In the genomic region with DNA sequence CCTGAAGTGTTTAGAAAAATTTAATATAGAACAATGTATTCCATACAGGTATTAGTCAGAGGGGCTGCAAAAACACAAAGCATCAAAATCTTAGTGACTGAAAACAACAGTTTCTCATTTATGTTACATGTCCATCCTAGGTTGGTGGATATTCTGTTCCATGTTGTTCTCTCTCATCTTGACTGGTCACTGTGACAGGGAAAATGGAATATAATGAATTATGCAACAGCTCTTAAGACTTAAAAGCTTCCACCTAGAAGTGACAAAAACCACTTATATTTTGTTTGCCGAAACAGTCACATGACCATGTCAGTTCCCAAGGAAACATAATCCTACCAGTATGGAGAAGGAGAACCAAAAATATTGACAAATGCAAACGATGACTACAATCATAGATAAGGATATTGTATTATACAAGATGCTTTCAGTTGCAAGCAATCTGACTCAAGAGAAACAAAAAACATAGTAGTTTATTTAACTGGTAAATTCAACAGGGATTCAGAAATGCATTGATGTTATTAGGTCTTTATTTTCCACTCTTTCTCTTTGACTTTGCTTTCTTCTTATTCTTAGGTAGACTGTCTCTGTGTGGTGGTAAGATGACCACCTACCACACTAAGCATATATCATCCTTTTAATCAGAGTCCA, we compare ENCODE assay signal across 22 cellular contexts.
DNase-seq lines count a peak whose midpoint lies in the region; TF ChIP-seq lines count a peak whose summit lies in the region.
"Had no signal": no experiment of that assay in that cellular context is flagged by ENCODE, and none has a peak within 500 bp of the region (broad histone marks: within the 10 kb centered on the region; RNA-seq: fewer than 3 reads in every experiment).

No MANE protein-coding gene starts in this region.

- no peak overlapping the region for H3K4me3 ChIP-seq in colonic mucosa
- H3K4me3 ChIP-seq in neural cell (ENCODE audit: low read length): peak overlapping the region; percentile 11
- no peak overlapping the region for H3K4me3 ChIP-seq in spleen
- H3K4me3 ChIP-seq: BLaER1, heart right ventricle had no signal

- WGBS in spleen, 5 donors: 65 to 93% (median 69%) methylated on average over 2 of the region's 2 CpGs

- no peaks in the 10 kb centered on the region for H3K36me3 ChIP-seq in colonic mucosa
- H3K36me3 ChIP-seq in neural cell (ENCODE audit: insufficient read depth, low read length): no peaks in the 10 kb centered on the region
- no peaks in the 10 kb centered on the region for H3K36me3 ChIP-seq in spleen

- no peak for TF ChIP-seq POLR2A in spleen (IDR thresholded peaks at IDR 0.05)

- H3K27ac ChIP-seq in colonic mucosa (peak overlapping the region; percentile 81), neural cell (ENCODE audit: low read length) (peak overlapping the region; percentile 63), spleen (no peak overlapping the region)
- H3K27ac ChIP-seq: BLaER1, heart right ventricle had no signal

- H3K4me1 ChIP-seq in colonic mucosa: peaks cover 4% of the 10 kb centered on the region
- H3K4me1 ChIP-seq in spleen: no peaks in the 10 kb centered on the region
- H3K4me1 ChIP-seq: heart right ventricle had no signal

- CTCF ChIA-PET in HEK293T (lab: Yijun Ruan, JAX): interaction anchor here (1.3 kb wide), 1 partner anchor 18 kb away, joined by 7 read pairs; no protein-coding TSS in a partner anchor

- no peaks in the 10 kb centered on the region for H3F3A ChIP-seq in neural cell (ENCODE audit: insufficient read depth, low read length, poor library complexity, severe bottlenecking)

- no peaks in the 10 kb centered on the region for H3K9me3 ChIP-seq in colonic mucosa
- H3K9me3 ChIP-seq in neural cell (ENCODE audit: low read length): no peaks in the 10 kb centered on the region
- H3K9me3 ChIP-seq in spleen: no peaks in the 10 kb centered on the region
- H3K9me3 ChIP-seq: BLaER1, heart right ventricle, SK-N-SH had no signal

- DNase-seq in NCI-H1092 treated with DMSO at 0.1 percent for 48 hours (lab: John Stamatoyannopoulos, UW) (peak; percentile 22), NCI-H1092 (lab: John Stamatoyannopoulos, UW) (no peak), NCI-H187 treated with DMSO at 0.1 percent for 48 hours (lab: John Stamatoyannopoulos, UW) (peak; percentile 18), colonic mucosa (no peak), HEK293T (ENCODE audit: extremely low spot score) (no peak), spleen (no peak), GM19238 (ENCODE audit: insufficient read length, low spot score) (no peak)
- DNase-seq: 8988T; activated CD4-positive, CD25-positive, alpha-beta regulatory T cell treated with anti-CD3 and anti-CD28 coated beads, Interleukin-2, amount 50 U/mL, for 72 hours; activated T-cell treated with anti-CD3 and anti-CD28 coated beads, Interleukin-2, amount 50 U/mL, for 72 hours; heart right ventricle; mammary epithelial cell; natural killer cell; NCI-H2107; NK-92 treated with Interleukin-12 subunit alpha and Interleukin-12 subunit beta, amount 100 ng/mL, for 24 hours; posterior cingulate gyrus; RPMI8226; SK-N-SH; stimulated activated CD4-positive, alpha-beta T cell treated with anti-CD3 and anti-CD28 coated beads, Interleukin-4, amount 100 ng/mL, for 1 hour; T-helper 9 cell had no signal

- H2AFZ ChIP-seq in neural cell (ENCODE audit: low read depth, low read length): no peak overlapping the region

- H4K20me1 ChIP-seq in neural cell (ENCODE audit: insufficient read depth): no peaks in the 10 kb centered on the region

- peaks cover 6% of the 10 kb centered on the region for H3K79me2 ChIP-seq in neural cell (replicated peaks; ENCODE audit: insufficient read depth, low read length)

- TF ChIP-seq CTCF in colonic mucosa (IDR thresholded peaks at IDR 0.05) (no peak), neural cell (IDR thresholded peaks at IDR 0.05; ENCODE audit: poor library complexity, severe bottlenecking) (no peak), spleen (IDR thresholded peaks at IDR 0.05 in 8 of 11, conservative IDR thresholded peaks at IDR 0.05 in 3 of 11) (no peak)

- POLR2A ChIA-PET in HEK293T (lab: Yijun Ruan, JAX): no interaction called here

- peak overlapping the region; percentile 26 for H3K4me2 ChIP-seq in neural cell (ENCODE audit: low read length)
- H3K4me2 ChIP-seq: BLaER1, SK-N-SH had no signal

- H3K9ac ChIP-seq in colonic mucosa (ENCODE audit: low read depth in 2 of 2, low read length in 2 of 2) (no peak overlapping the region), neural cell (ENCODE audit: low read length) (no peak overlapping the region)
- H3K9ac ChIP-seq: BLaER1, SK-N-SH had no signal

- TF ChIP-seq EP300 in neural cell (conservative IDR thresholded peaks at IDR 0.05; ENCODE audit: poor library complexity, severe bottlenecking): no peak

- no peaks in the 10 kb centered on the region for H3K27me3 ChIP-seq in colonic mucosa
- H3K27me3 ChIP-seq in neural cell (ENCODE audit: insufficient read depth, low read depth, low read length): no peaks in the 10 kb centered on the region
- no peaks in the 10 kb centered on the region for H3K27me3 ChIP-seq in spleen (replicated peaks in 1 of 7)
- H3K27me3 ChIP-seq: BLaER1, heart right ventricle had no signal

- H3K9me2 ChIP-seq in neural cell (ENCODE audit: insufficient read depth, low read length): no peaks in the 10 kb centered on the region
- H3K9me2 ChIP-seq: SK-N-SH had no signal

- intact Hi-C loops in colonic mucosa (cut with DNase I) (no loop called here), spleen (cut with DNase I; ENCODE audit: low total_unique reads) (no loop called here)

- no peak for TF ChIP-seq RAD21 in neural cell (conservative IDR thresholded peaks at IDR 0.05)

TF ChIP-seq in neural cell, 6 proteins besides CTCF, POLR2A, EP300 and RAD21:
- TF ChIP-seq MXI1 (conservative IDR thresholded peaks at IDR 0.05; ENCODE audit: poor library complexity, severe bottlenecking) (no peak), TAF1 (IDR thresholded peaks at IDR 0.05; ENCODE audit: low read depth) (no peak), POLR2AphosphoS5 (IDR thresholded peaks at IDR 0.05) (peak; percentile 37), EZH2 (IDR thresholded peaks at IDR 0.05; ENCODE audit: borderline replicate concordance, insufficient read depth, low read length, poor library complexity, severe bottlenecking) (no peak)
- TF ChIP-seq, protein P1, sequence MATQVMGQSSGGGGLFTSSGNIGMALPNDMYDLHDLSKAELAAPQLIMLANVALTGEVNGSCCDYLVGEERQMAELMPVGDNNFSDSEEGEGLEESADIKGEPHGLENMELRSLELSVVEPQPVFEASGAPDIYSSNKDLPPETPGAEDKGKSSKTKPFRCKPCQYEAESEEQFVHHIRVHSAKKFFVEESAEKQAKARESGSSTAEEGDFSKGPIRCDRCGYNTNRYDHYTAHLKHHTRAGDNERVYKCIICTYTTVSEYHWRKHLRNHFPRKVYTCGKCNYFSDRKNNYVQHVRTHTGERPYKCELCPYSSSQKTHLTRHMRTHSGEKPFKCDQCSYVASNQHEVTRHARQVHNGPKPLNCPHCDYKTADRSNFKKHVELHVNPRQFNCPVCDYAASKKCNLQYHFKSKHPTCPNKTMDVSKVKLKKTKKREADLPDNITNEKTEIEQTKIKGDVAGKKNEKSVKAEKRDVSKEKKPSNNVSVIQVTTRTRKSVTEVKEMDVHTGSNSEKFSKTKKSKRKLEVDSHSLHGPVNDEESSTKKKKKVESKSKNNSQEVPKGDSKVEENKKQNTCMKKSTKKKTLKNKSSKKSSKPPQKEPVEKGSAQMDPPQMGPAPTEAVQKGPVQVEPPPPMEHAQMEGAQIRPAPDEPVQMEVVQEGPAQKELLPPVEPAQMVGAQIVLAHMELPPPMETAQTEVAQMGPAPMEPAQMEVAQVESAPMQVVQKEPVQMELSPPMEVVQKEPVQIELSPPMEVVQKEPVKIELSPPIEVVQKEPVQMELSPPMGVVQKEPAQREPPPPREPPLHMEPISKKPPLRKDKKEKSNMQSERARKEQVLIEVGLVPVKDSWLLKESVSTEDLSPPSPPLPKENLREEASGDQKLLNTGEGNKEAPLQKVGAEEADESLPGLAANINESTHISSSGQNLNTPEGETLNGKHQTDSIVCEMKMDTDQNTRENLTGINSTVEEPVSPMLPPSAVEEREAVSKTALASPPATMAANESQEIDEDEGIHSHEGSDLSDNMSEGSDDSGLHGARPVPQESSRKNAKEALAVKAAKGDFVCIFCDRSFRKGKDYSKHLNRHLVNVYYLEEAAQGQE (IDR thresholded peaks at IDR 0.05; ENCODE audit: borderline replicate concordance): no peak

TF ChIP-seq in HEK293T, 16 proteins besides CTCF, POLR2A, EP300 and RAD21:
- TF ChIP-seq CTBP1 (IDR thresholded peaks at IDR 0.05; ENCODE audit: borderline replicate concordance): no peak
- no peak for TF ChIP-seq ZNF384 (IDR thresholded peaks at IDR 0.05)
- no peak for TF ChIP-seq SP1 (IDR thresholded peaks at IDR 0.05)
- TF ChIP-seq SUZ12 (IDR thresholded peaks at IDR 0.05): no peak
- TF ChIP-seq FOXK2 (IDR thresholded peaks at IDR 0.05): no peak
- no peak for TF ChIP-seq PKNOX1 (IDR thresholded peaks at IDR 0.05)
- no peak for TF ChIP-seq L3MBTL2 (conservative IDR thresholded peaks at IDR 0.05)
- no peak for TF ChIP-seq HDGF (IDR thresholded peaks at IDR 0.05; ENCODE audit: borderline replicate concordance)
- no peak for TF ChIP-seq ELF4 (IDR thresholded peaks at IDR 0.05)
- no peak for TF ChIP-seq LEF1 (IDR thresholded peaks at IDR 0.05; ENCODE audit: borderline replicate concordance)
- no peak for TF ChIP-seq BHLHE40 (IDR thresholded peaks at IDR 0.05; ENCODE audit: borderline replicate concordance)
- TF ChIP-seq NFRKB (IDR thresholded peaks at IDR 0.05): no peak
- no peak for TF ChIP-seq FOXA1 (IDR thresholded peaks at IDR 0.05)
- TF ChIP-seq FOXM1 (IDR thresholded peaks at IDR 0.05; ENCODE audit: borderline replicate concordance): no peak
- no peak for TF ChIP-seq ARNT (IDR thresholded peaks at IDR 0.05)
- no peak for TF ChIP-seq TARDBP (IDR thresholded peaks at IDR 0.05)

Comparison
In these comparisons a context has a peak if more than half of its experiments do, and no peak if none do; other contexts are left out.
1. DNase-seq: peak in NCI-H1092 treated with DMSO at 0.1 percent for 48 hours (single experiment) and NCI-H187 treated with DMSO at 0.1 percent for 48 hours (single experiment); none in NCI-H1092 (single experiment), colonic mucosa (single experiment), HEK293T (single experiment), spleen (single experiment) and GM19238 (single experiment).
2. H3K27ac ChIP-seq: peak in colonic mucosa (single experiment) and neural cell (single experiment); none in spleen (0 of 8).